In genomic region chr3:52198643-52199608, GRCh38 we compare ENCODE assay signal across 6 cellular contexts. TPM values are rescaled to one million over a fixed set of nuclear protein-coding genes. Genes with fewer than 3 reads are reported as not detected.
DNase-seq lines count a peak whose midpoint lies in the region; ATAC-seq and TF ChIP-seq lines count a peak whose summit lies in the region.

No MANE protein-coding gene starts in this region.

- ATAC-seq in heart right ventricle (no peak), left ventricle myocardium superior (no peak), GM18870 (IDR thresholded peaks at IDR 0.05; ENCODE audit: unreplicated experiment) (no peak)

- no peak for TF ChIP-seq CTCF in heart right ventricle (IDR thresholded peaks at IDR 0.05)
- TF ChIP-seq CTCF in vagina (IDR thresholded peaks at IDR 0.05) = no peak

- peaks cover 17 to 88% (median 73%) of the 10 kb centered on the region in 9 donors for H3K4me1 ChIP-seq in heart right ventricle
- H3K4me1 ChIP-seq in iPS DF 6.9 (ENCODE audit: control insufficient read depth, insufficient read depth, low read length) = peaks cover 4% of the 10 kb centered on the region; the same call in 1 of the 2 replicates
- H3K4me1 ChIP-seq in vagina = peaks cover 54% of the 10 kb centered on the region

- intact Hi-C loops in heart right ventricle (cut with DNase I) = loop anchor here in 4 of 10 donors (2.0 to 5.0 kb wide), 2 partner anchors 18 to 47 kb away; partner anchors contain the start of gene POC1A (in 4 of the 4)
- intact Hi-C loops in left ventricle myocardium superior (cut with micrococcal nuclease) = no loop called here
- intact Hi-C loops in vagina (cut with DNase I) = no loop called here

- peak overlapping the region; percentile 76 to 100 (median 90) for H3K4me3 ChIP-seq in heart right ventricle
- peak overlapping the region; percentile 90 for H3K4me3 ChIP-seq in iPS DF 6.9 (ENCODE audit: low read length)
- H3K4me3 ChIP-seq in vagina = peak overlapping the region; percentile 91 to 95

- WGBS in heart right ventricle, 2 donors = 38 to 40% methylated on average over 14 of the region's 14 CpGs
- no CpG with 5 or more reads among the region's 14 CpGs for WGBS in iPS DF 6.9 (ENCODE audit: insufficient coverage, insufficient read length)

- H3K36me3 ChIP-seq in heart right ventricle (peaks cover 0 to 49% (median 32%) of the 10 kb centered on the region in 9 donors), iPS DF 6.9 (ENCODE audit: control insufficient read depth, insufficient read depth, low read length) (peaks cover 5% of the 10 kb centered on the region), vagina (peaks cover 0 to 27% of the 10 kb centered on the region in 2 donors)

- no peaks in the 10 kb centered on the region for H3K27me3 ChIP-seq in heart right ventricle
- no peaks in the 10 kb centered on the region for H3K27me3 ChIP-seq in iPS DF 6.9 (ENCODE audit: control insufficient read depth, insufficient read depth, low read length)
- H3K27me3 ChIP-seq in vagina = no peaks in the 10 kb centered on the region

- TF ChIP-seq POLR2A in vagina (IDR thresholded peaks at IDR 0.05) = no peak

- H3K27ac ChIP-seq in heart right ventricle = peak overlapping the region; percentile 78 to 96 (median 92)
- no peak overlapping the region for H3K27ac ChIP-seq in iPS DF 6.9 (ENCODE audit: low read length)
- peak overlapping the region; percentile 80 for H3K27ac ChIP-seq in vagina

- H3K9me3 ChIP-seq in heart right ventricle (no peaks in the 10 kb centered on the region), iPS DF 6.9 (ENCODE audit: control insufficient read depth, insufficient read depth, low read length) (no peaks in the 10 kb centered on the region), vagina (no peaks in the 10 kb centered on the region)

- DNase-seq in heart right ventricle (no peak), left ventricle myocardium superior (no peak), iPS DF 6.9 (ENCODE audit: low read depth, low spot score) (no peak), vagina (ENCODE audit: extremely low spot score in 2 of 2) (no peak), GM03348 (ENCODE audit: low spot score) (no peak)

RNA-seq across cellular contexts. Expression of gene ALAS1, which starts 1.0 kb away (rescaled TPM):
- 100 to 1,000 TPM; 117 to 233 (median 177) TPM for total RNA-seq in heart right ventricle
- 10 to 100 TPM; 55.2 to 98.4 TPM for polyA plus RNA-seq in heart right ventricle
- 166 TPM for total RNA-seq in left ventricle myocardium superior
- total RNA-seq in vagina = 41.5 TPM

RNA-seq across cellular contexts. Expression of gene TLR9, which starts 26.5 kb away (rescaled TPM):
- under 1 TPM in 8 of 10 donors, not detected in 2; 0.12 to 0.46 (median 0.30) TPM for total RNA-seq in heart right ventricle
- polyA plus RNA-seq in heart right ventricle = under 1 TPM in 1 of 2 donors, not detected in 1; 0.06 TPM
- 0.17 TPM for total RNA-seq in left ventricle myocardium superior
- not detected for total RNA-seq in vagina

RNA-seq across cellular contexts. Expression of gene TWF2, which starts 40.0 kb away (rescaled TPM):
- total RNA-seq in heart right ventricle (100 to 1,000 TPM in 5 of 10 donors, 10 to 100 TPM in 5; 71.5 to 148 (median 99.1) TPM), left ventricle myocardium superior (103 TPM), vagina (93.8 TPM)
- 10 to 100 TPM; 44.7 to 62.8 TPM for polyA plus RNA-seq in heart right ventricle

RNA-seq across cellular contexts. Expression of gene POC1A, which starts 44.7 kb away (rescaled TPM):
- 1 to 10 TPM in 5 of 10 donors, under 1 TPM in 5; 0.60 to 3.5 (median 1.1) TPM for total RNA-seq in heart right ventricle
- polyA plus RNA-seq in heart right ventricle = 1 to 10 TPM in 1 of 2 donors, under 1 TPM in 1; 0.44 to 1.9 TPM
- 1.5 TPM for total RNA-seq in left ventricle myocardium superior
- total RNA-seq in vagina = 0.74 TPM

RNA-seq across cellular contexts. Expression of gene PPM1M, which starts 46.6 kb away (rescaled TPM):
- total RNA-seq in heart right ventricle (10 to 100 TPM in 2 of 10 donors, 1 to 10 TPM in 8; 5.2 to 17.6 (median 7.9) TPM), left ventricle myocardium superior (9.0 TPM), vagina (25.0 TPM)
- polyA plus RNA-seq in heart right ventricle = 10 to 100 TPM in 1 of 2 donors, 1 to 10 TPM in 1; 6.4 to 11.1 TPM
